In the genomic region with DNA sequence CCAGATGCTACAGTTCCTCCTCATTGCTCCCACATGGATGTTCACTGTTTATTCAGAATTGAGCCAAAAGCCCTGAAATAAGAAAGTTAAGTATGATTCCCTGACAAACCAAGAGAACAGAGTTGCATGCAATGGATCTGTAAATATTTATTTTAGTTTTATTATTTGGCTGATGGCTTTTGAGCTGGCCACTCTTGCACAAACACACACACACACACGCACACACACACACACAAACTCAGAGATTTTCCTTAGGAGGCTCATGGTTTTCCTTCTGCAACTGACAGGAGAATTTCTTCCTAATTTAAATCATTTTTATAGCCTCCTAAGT, we compare ENCODE assay signal across 31 cellular contexts.
DNase-seq lines count a peak whose midpoint lies in the region; ATAC-seq, FAIRE-seq and TF ChIP-seq lines count a peak whose summit lies in the region.
"Had no signal": no experiment of that assay in that cellular context is flagged by ENCODE, and none has a peak within 500 bp of the region (broad histone marks: within the 10 kb centered on the region; RNA-seq: fewer than 3 reads in every experiment).

No MANE protein-coding gene starts in this region.

- no peak overlapping the region for H3K27ac Mint-ChIP-seq in activated naive CD4-positive, alpha-beta T cell treated with anti-CD3 and anti-CD28 coated beads, Interleukin-2, amount 10 ng/mL, durations not matched to agents 7 days and 5 days
- H3K27ac Mint-ChIP-seq: activated naive CD8-positive, alpha-beta T cell treated with anti-CD3 and anti-CD28 coated beads, Interleukin-2, amount 50 U/mL, for 24 hours; activated T-cell treated with anti-CD3 and anti-CD28 coated beads, Interleukin-2, amount 50 U/mL, for 72 hours; B cell; CD8-positive, alpha-beta memory T cell; immature natural killer cell; nephron progenitor cell; stimulated activated naive CD8-positive, alpha-beta T cell treated with anti-CD3 and anti-CD28 coated beads, Interleukin-15, Interleukin-2, amounts not matched to agents 100 ng/mL and 50 ng/mL, for 24 hours; T-helper 17 cell had no signal

- no peak for ATAC-seq in aorta (ENCODE audit: low FRiP score)
- ATAC-seq: activated naive CD8-positive, alpha-beta T cell treated with anti-CD3 and anti-CD28 coated beads, Interleukin-2, amount 50 U/mL, for 24 hours; activated T-cell treated with anti-CD3 and anti-CD28 coated beads, Interleukin-2, amount 50 U/mL, for 72 hours; HCT116; HepG2; left cardiac atrium; Panc1; T-helper 17 cell had no signal

- no peaks in the 10 kb centered on the region for H3K36me3 Mint-ChIP-seq in activated naive CD4-positive, alpha-beta T cell treated with anti-CD3 and anti-CD28 coated beads, Interleukin-2, amount 10 ng/mL, durations not matched to agents 7 days and 5 days
- H3K36me3 Mint-ChIP-seq: CD8-positive, alpha-beta memory T cell; immature natural killer cell had no signal

- H3K4me1 ChIP-seq in neuron (ENCODE audit: insufficient read depth, low read length) (peaks cover 6% of the 10 kb centered on the region), breast epithelium (no peaks in the 10 kb centered on the region), aorta (ENCODE audit: control insufficient read depth in 1 of 2, insufficient read depth in 2 of 2, low read length in 2 of 2) (no peaks in the 10 kb centered on the region)
- H3K4me1 ChIP-seq: parathyroid adenoma had no signal

- H3K4me1 Mint-ChIP-seq in activated naive CD4-positive, alpha-beta T cell treated with anti-CD3 and anti-CD28 coated beads, Interleukin-2, amount 10 ng/mL, durations not matched to agents 7 days and 5 days = no peaks in the 10 kb centered on the region
- H3K4me1 Mint-ChIP-seq: activated naive CD8-positive, alpha-beta T cell treated with anti-CD3 and anti-CD28 coated beads, Interleukin-2, amount 50 U/mL, for 24 hours; B cell; CD8-positive, alpha-beta memory T cell; central memory CD8-positive, alpha-beta T cell; immature natural killer cell; nephron progenitor cell; T-helper 17 cell had no signal

- 46 to 74% methylated on average over 1 of the region's 1 CpG for WGBS in aorta, 2 donors

- no peak for TF ChIP-seq CTCF in breast epithelium (IDR thresholded peaks at IDR 0.05)

- H3K9me3 ChIP-seq in neuron (ENCODE audit: low read length) = no peaks in the 10 kb centered on the region
- no peaks in the 10 kb centered on the region for H3K9me3 ChIP-seq in breast epithelium
- peaks cover 4% of the 10 kb centered on the region for H3K9me3 ChIP-seq in aorta (ENCODE audit: control insufficient read depth, low read length)

- H3K4me3 ChIP-seq in neuron (ENCODE audit: low read length) (no peak overlapping the region), breast epithelium (no peak overlapping the region), aorta (ENCODE audit: low read length in 2 of 2) (no peak overlapping the region)

- TF ChIP-seq POLR2A in breast epithelium (IDR thresholded peaks at IDR 0.05) = no peak

- peak overlapping the region; percentile 1 for H2AFZ ChIP-seq in neuron (ENCODE audit: low read depth, low read length)
- H2AFZ ChIP-seq: parathyroid adenoma had no signal

- no peak overlapping the region for H3K4me3 Mint-ChIP-seq in activated naive CD4-positive, alpha-beta T cell treated with anti-CD3 and anti-CD28 coated beads, Interleukin-2, amount 10 ng/mL, durations not matched to agents 7 days and 5 days
- H3K4me3 Mint-ChIP-seq: activated naive CD8-positive, alpha-beta T cell treated with anti-CD3 and anti-CD28 coated beads, Interleukin-2, amount 50 U/mL, for 24 hours; activated T-cell treated with anti-CD3 and anti-CD28 coated beads, Interleukin-2, amount 50 U/mL, for 72 hours; B cell; CD8-positive, alpha-beta memory T cell; central memory CD8-positive, alpha-beta T cell; immature natural killer cell; nephron progenitor cell; stimulated activated naive CD8-positive, alpha-beta T cell treated with anti-CD3 and anti-CD28 coated beads, Interleukin-15, Interleukin-2, amounts not matched to agents 100 ng/mL and 50 ng/mL, for 24 hours; T-helper 17 cell had no signal

- H3K9me3 Mint-ChIP-seq in activated naive CD4-positive, alpha-beta T cell treated with anti-CD3 and anti-CD28 coated beads, Interleukin-2, amount 10 ng/mL, durations not matched to agents 7 days and 5 days = no peaks in the 10 kb centered on the region
- H3K9me3 Mint-ChIP-seq: activated naive CD8-positive, alpha-beta T cell treated with anti-CD3 and anti-CD28 coated beads, Interleukin-2, amount 50 U/mL, for 24 hours; central memory CD8-positive, alpha-beta T cell; nephron progenitor cell had no signal

- H3K27me3 Mint-ChIP-seq in activated naive CD4-positive, alpha-beta T cell treated with anti-CD3 and anti-CD28 coated beads, Interleukin-2, amount 10 ng/mL, durations not matched to agents 7 days and 5 days = no peaks in the 10 kb centered on the region
- H3K27me3 Mint-ChIP-seq: B cell had no signal

- no peak overlapping the region for H3K27ac ChIP-seq in breast epithelium
- H3K27ac ChIP-seq in aorta (ENCODE audit: low read depth in 1 of 2, low read length in 2 of 2) = no peak overlapping the region
- H3K27ac ChIP-seq: parathyroid adenoma had no signal

- DNase-seq in AG08395 (ENCODE audit: low spot score) (peak; percentile 26), LHCN-M2 (ENCODE audit: low read depth) (peak; percentile 29), breast epithelium (ENCODE audit: low spot score in 2 of 2) (no peak), NCI-H226 (no peak), aorta (no peak)
- no peak for DNase-seq in activated naive CD4-positive, alpha-beta T cell treated with anti-CD3 and anti-CD28 coated beads, Interleukin-2, amount 10 ng/mL, durations not matched to agents 7 days and 5 days
- DNase-seq: activated CD4-positive, alpha-beta T cell treated with anti-CD3 and anti-CD28 coated beads, Interleukin-2, amount 50 U/mL, for 4 hours; activated naive CD8-positive, alpha-beta T cell treated with anti-CD3 and anti-CD28 coated beads, Interleukin-2, amount 50 U/mL, for 24 hours; activated T-cell treated with anti-CD3 and anti-CD28 coated beads, Interleukin-2, amount 50 U/mL, for 72 hours; CD8-positive, alpha-beta memory T cell; immature natural killer cell; left cardiac atrium; NCI-H146; NCI-H524; nephron progenitor cell; retina; Right ventricle myocardium superior; stimulated activated CD4-positive, alpha-beta T cell treated with anti-CD3 and anti-CD28 coated beads, Interleukin-1b, Interleukin-23, amount 100 ng/mL, for 48 hours; T-helper 17 cell had no signal

- H3K27me3 ChIP-seq in neuron (ENCODE audit: insufficient read depth, low read length) (no peaks in the 10 kb centered on the region), breast epithelium (no peaks in the 10 kb centered on the region), aorta (ENCODE audit: control insufficient read depth in 1 of 2, insufficient read depth in 2 of 2, low read length in 1 of 2) (no peaks in the 10 kb centered on the region)

- intact Hi-C loops in breast epithelium (cut with DNase I; ENCODE audit: low total_unique reads) (no loop called here), aorta (cut with DNase I) (no loop called here)

- peak; percentile 97 for FAIRE-seq in endometrium (lab: Jason Lieb, UNC)
- FAIRE-seq: A204.1, G401.6, HepG2, TTC549 had no signal

- H3K36me3 ChIP-seq in neuron (ENCODE audit: insufficient read depth, low read length) (no peaks in the 10 kb centered on the region), breast epithelium (no peaks in the 10 kb centered on the region), aorta (ENCODE audit: control insufficient read depth in 1 of 2, insufficient read depth in 2 of 2, low read length in 1 of 2) (no peaks in the 10 kb centered on the region)

- CTCF ChIA-PET in activated naive CD4-positive, alpha-beta T cell treated with anti-CD3 and anti-CD28 coated beads, Interleukin-2, amount 10 ng/mL, durations not matched to agents 7 days and 5 days (lab: Charles Lee) = no interaction called here

Comparison
In these comparisons a context has a peak if more than half of its experiments do, and no peak if none do; other contexts are left out.
1. DNase-seq: peak in AG08395 (single experiment) and LHCN-M2 (single experiment); none in activated naive CD4-positive, alpha-beta T cell treated with anti-CD3 and anti-CD28 coated beads, Interleukin-2, amount 10 ng/mL, durations not matched to agents 7 days and 5 days (single experiment), breast epithelium (0 of 2), NCI-H226 (single experiment) and aorta (0 of 2).